19 cellular contexts compared by ENCODE assay signal in the genomic region with DNA sequence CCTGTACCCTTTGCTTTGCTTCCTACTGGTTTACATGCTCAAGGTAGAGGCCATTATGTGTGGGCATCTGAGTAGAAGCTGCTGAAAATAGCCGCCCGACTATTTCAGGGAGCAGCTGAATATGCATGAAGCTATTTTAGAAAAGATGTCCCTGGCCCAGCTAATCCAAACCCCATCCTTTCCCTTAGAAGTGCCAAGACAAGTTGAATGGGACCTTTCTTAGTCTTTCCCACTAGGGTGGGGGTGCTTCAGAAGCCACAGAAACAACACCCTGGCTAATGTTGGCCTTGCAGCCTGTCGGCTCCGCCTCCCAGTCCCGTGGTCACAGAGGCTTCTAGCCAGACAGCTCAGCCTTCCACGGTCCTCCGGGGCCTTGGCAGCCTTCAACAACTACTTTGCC.
DNase-seq lines count a peak whose midpoint lies in the region; ATAC-seq, FAIRE-seq and TF ChIP-seq lines count a peak whose summit lies in the region.
"Had no signal": no experiment of that assay in that cellular context is flagged by ENCODE, and none has a peak within 500 bp of the region (broad histone marks: within the 10 kb centered on the region; RNA-seq: fewer than 3 reads in every experiment).

No MANE protein-coding gene starts in this region.

- in situ Hi-C loops in KBM-7 (cut with MboI; ENCODE audit: low pct_unique_long_range_greater_than_20kb, low sequenced_read_pairs) = no loop called here

- peaks cover 58 to 59% of the 10 kb centered on the region in 2 donors for H3K4me1 Mint-ChIP-seq in natural killer cell treated with Interleukin-12 subunit alpha and Interleukin-12 subunit beta and Interleukin-15 and Interleukin-18, amount 100 ng/mL, for 72 hours (ENCODE audit: low read depth in 2 of 2)

- H3K36me3 ChIP-seq in KMS-11 (ENCODE audit: insufficient read depth) = no peaks in the 10 kb centered on the region

- FAIRE-seq in frontal cortex (lab: Jason Lieb, UNC) = no peak
- FAIRE-seq: H1, TTC549, urothelium cell line had no signal

- no peak overlapping the region for H3K4me3 ChIP-seq in KMS-11 (IDR thresholded peaks at IDR 0.05; ENCODE audit: insufficient read depth, low read depth, low read length)

- H3K27me3 ChIP-seq in KMS-11 (ENCODE audit: insufficient read depth, low read depth) = no peaks in the 10 kb centered on the region

- peak overlapping the region; percentile 56 for H3K4me3 Mint-ChIP-seq in natural killer cell treated with Interleukin-12 subunit alpha and Interleukin-12 subunit beta and Interleukin-15 and Interleukin-18, amount 100 ng/mL, for 72 hours
- H3K4me3 Mint-ChIP-seq: activated CD4-positive, alpha-beta memory T cell treated with anti-CD3 and anti-CD28 coated beads, Interleukin-2, amount 10 ng/mL, durations not matched to agents 7 days and 5 days; activated T-helper 17 cell treated with anti-CD3 and anti-CD28 coated beads, Interleukin-2, amount 50 U/mL, for 72 hours had no signal

- DNase-seq in AG20443 (ENCODE audit: low spot score) = peak; percentile 29
- DNase-seq in frontal cortex (ENCODE audit: low spot score in 2 of 2) = peak; percentile 32 to 60
- DNase-seq in natural killer cell treated with Interleukin-12 subunit alpha and Interleukin-12 subunit beta and Interleukin-15 and Interleukin-18, amount 100 ng/mL, for 72 hours (ENCODE audit: low spot score) = no peak
- DNase-seq in posterior vena cava (ENCODE audit: low spot score) = no peak
- no peak for DNase-seq in activated CD4-positive, alpha-beta T cell treated with anti-CD3 and anti-CD28 coated beads for 4 hours
- no peak for DNase-seq in KBM-7
- DNase-seq in NCI-H2171 (lab: John Stamatoyannopoulos, UW) = no peak
- DNase-seq: activated CD4-positive, alpha-beta memory T cell treated with anti-CD3 and anti-CD28 coated beads, Interleukin-2, amount 10 ng/mL, durations not matched to agents 7 days and 5 days; effector CD8-positive, alpha-beta T cell; NCI-H1417 treated with DMSO at 0.1 percent for 48 hours; NCI-H226; retina; SK-N-SH; stimulated activated CD8-positive, alpha-beta memory T cell treated with anti-CD3 and anti-CD28 coated beads, Interleukin-4, amount 100 ng/mL, for 48 hours had no signal

- intact Hi-C loops in posterior vena cava (cut with DNase I) = no loop called here

- peaks cover 19% of the 10 kb centered on the region for H3K4me1 ChIP-seq in KMS-11 (ENCODE audit: low read depth, poor library complexity, severe bottlenecking)

- H4K20me1 ChIP-seq in KMS-11 (ENCODE audit: insufficient read depth) = no peaks in the 10 kb centered on the region

- H3K27ac Mint-ChIP-seq in natural killer cell treated with Interleukin-12 subunit alpha and Interleukin-12 subunit beta and Interleukin-15 and Interleukin-18, amount 100 ng/mL, for 72 hours = peak overlapping the region; percentile 56 to 82
- H3K27ac Mint-ChIP-seq: activated CD4-positive, alpha-beta memory T cell treated with anti-CD3 and anti-CD28 coated beads, Interleukin-2, amount 10 ng/mL, durations not matched to agents 7 days and 5 days; activated T-helper 17 cell treated with anti-CD3 and anti-CD28 coated beads, Interleukin-2, amount 50 U/mL, for 72 hours had no signal

- H3K79me2 ChIP-seq in KMS-11 (ENCODE audit: insufficient read depth, low read depth) = no peaks in the 10 kb centered on the region

- no peak for TF ChIP-seq CTCF in KMS-11 (conservative IDR thresholded peaks at IDR 0.05; ENCODE audit: low read depth, low read length)

- no peaks in the 10 kb centered on the region for H3K27me3 Mint-ChIP-seq in natural killer cell treated with Interleukin-12 subunit alpha and Interleukin-12 subunit beta and Interleukin-15 and Interleukin-18, amount 100 ng/mL, for 72 hours
- H3K27me3 Mint-ChIP-seq: activated CD4-positive, alpha-beta memory T cell treated with anti-CD3 and anti-CD28 coated beads, Interleukin-2, amount 10 ng/mL, durations not matched to agents 7 days and 5 days; activated T-helper 17 cell treated with anti-CD3 and anti-CD28 coated beads, Interleukin-2, amount 50 U/mL, for 72 hours had no signal

- H3K27ac ChIP-seq in KMS-11 = no peak overlapping the region

- H3K4me2 ChIP-seq in KMS-11 = 0 out of 2 replicates have a peak overlapping the region, but pooled peaks have one; percentile 9
- H3K4me2 ChIP-seq: SK-N-SH had no signal

- no peaks in the 10 kb centered on the region for H3K9me3 Mint-ChIP-seq in natural killer cell treated with Interleukin-12 subunit alpha and Interleukin-12 subunit beta and Interleukin-15 and Interleukin-18, amount 100 ng/mL, for 72 hours
- H3K9me3 Mint-ChIP-seq: activated CD4-positive, alpha-beta memory T cell treated with anti-CD3 and anti-CD28 coated beads, Interleukin-2, amount 10 ng/mL, durations not matched to agents 7 days and 5 days; activated T-helper 17 cell treated with anti-CD3 and anti-CD28 coated beads, Interleukin-2, amount 50 U/mL, for 72 hours had no signal

- H3K9ac ChIP-seq in KMS-11 = no peak overlapping the region
- H3K9ac ChIP-seq: SK-N-SH had no signal

- H3K36me3 Mint-ChIP-seq in natural killer cell treated with Interleukin-12 subunit alpha and Interleukin-12 subunit beta and Interleukin-15 and Interleukin-18, amount 100 ng/mL, for 72 hours = no peaks in the 10 kb centered on the region

- H2AFZ ChIP-seq in KMS-11 (ENCODE audit: low read depth) = no peak overlapping the region

- peak; percentile 74 to 77 for ATAC-seq in natural killer cell treated with Interleukin-12 subunit alpha and Interleukin-12 subunit beta and Interleukin-15 and Interleukin-18, amount 100 ng/mL, for 72 hours
- ATAC-seq: activated T-helper 17 cell treated with anti-CD3 and anti-CD28 coated beads, Interleukin-2, amount 50 U/mL, for 72 hours had no signal

Comparison
In these comparisons a context has a peak if more than half of its experiments do, and no peak if none do; other contexts are left out.
1. DNase-seq: peak in AG20443 (single experiment) and frontal cortex (2 of 2); none in natural killer cell treated with Interleukin-12 subunit alpha and Interleukin-12 subunit beta and Interleukin-15 and Interleukin-18, amount 100 ng/mL, for 72 hours (single experiment), posterior vena cava (single experiment), activated CD4-positive, alpha-beta T cell treated with anti-CD3 and anti-CD28 coated beads for 4 hours (0 of 2), KBM-7 (single experiment) and NCI-H2171 (single experiment).